1 cellular context compared by ENCODE assay signal in genomic region chr11:75574698-75575265, GRCh38.
TF ChIP-seq lines count a peak whose summit lies in the region.

No MANE protein-coding gene starts in this region.

TF ChIP-seq in IMR-90, 13 proteins besides CTCF, POLR2A, EP300 and RAD21 (continued from another document):
- TF ChIP-seq CEBPB (IDR thresholded peaks at IDR 0.05; ENCODE audit: low read depth, low read length) (no peak), SMC3 (IDR thresholded peaks at IDR 0.05; ENCODE audit: low read depth, low read length) (peak; percentile 38), MXI1 (IDR thresholded peaks at IDR 0.05; ENCODE audit: borderline replicate concordance, low read depth, low read length) (no peak), RCOR1 (IDR thresholded peaks at IDR 0.05; ENCODE audit: insufficient replicate concordance, low read length) (no peak), RFX5 (IDR thresholded peaks at IDR 0.05; ENCODE audit: low read depth, low read length) (no peak)
- TF ChIP-seq, protein P1, sequence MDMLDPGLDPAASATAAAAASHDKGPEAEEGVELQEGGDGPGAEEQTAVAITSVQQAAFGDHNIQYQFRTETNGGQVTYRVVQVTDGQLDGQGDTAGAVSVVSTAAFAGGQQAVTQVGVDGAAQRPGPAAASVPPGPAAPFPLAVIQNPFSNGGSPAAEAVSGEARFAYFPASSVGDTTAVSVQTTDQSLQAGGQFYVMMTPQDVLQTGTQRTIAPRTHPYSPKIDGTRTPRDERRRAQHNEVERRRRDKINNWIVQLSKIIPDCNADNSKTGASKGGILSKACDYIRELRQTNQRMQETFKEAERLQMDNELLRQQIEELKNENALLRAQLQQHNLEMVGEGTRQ (IDR thresholded peaks at IDR 0.05; ENCODE audit: low read depth, low read length), result no peak
- TF ChIP-seq, protein P2, sequence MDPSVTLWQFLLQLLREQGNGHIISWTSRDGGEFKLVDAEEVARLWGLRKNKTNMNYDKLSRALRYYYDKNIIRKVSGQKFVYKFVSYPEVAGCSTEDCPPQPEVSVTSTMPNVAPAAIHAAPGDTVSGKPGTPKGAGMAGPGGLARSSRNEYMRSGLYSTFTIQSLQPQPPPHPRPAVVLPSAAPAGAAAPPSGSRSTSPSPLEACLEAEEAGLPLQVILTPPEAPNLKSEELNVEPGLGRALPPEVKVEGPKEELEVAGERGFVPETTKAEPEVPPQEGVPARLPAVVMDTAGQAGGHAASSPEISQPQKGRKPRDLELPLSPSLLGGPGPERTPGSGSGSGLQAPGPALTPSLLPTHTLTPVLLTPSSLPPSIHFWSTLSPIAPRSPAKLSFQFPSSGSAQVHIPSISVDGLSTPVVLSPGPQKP (IDR thresholded peaks at IDR 0.05; ENCODE audit: borderline replicate concordance, low read depth, low read length), result no peak
